ENCODE assay signal across 1 cellular context in the genomic region with DNA sequence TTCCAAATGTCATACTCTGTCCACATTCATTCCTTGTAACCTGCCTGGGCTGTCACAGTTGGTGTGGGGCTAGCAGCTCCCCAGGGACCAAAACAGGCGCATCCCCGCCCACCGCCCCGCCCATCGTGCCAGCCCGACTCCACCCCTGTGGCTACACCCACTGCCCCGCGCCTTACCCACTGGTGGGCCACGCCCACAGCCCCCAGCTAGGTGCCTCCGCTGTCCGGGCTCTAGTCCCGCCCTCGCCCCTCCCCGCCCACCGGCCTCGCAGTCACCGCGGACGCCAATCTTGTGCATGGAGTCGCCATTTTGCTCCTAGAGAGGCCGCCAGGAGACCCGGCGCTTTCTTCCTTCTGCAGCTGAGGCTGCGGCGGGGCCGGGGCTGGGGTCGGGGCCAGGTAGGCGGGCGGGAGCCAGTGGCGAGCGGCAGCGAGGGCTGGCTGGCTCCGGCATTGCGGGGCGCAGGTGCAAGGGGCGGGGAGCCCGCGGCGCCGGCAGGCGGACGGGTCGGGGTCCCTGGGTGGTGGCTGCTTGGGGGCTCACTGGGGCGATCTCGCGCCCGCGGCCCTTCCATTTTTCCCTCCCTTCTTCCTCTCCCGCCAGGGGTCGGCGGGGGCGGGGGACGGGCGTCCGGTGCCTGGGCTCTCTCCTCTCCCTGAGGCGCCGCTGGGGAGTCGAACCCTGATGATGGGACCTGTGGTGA.
TF ChIP-seq lines count a peak whose summit lies in the region.

A gene with protein sequence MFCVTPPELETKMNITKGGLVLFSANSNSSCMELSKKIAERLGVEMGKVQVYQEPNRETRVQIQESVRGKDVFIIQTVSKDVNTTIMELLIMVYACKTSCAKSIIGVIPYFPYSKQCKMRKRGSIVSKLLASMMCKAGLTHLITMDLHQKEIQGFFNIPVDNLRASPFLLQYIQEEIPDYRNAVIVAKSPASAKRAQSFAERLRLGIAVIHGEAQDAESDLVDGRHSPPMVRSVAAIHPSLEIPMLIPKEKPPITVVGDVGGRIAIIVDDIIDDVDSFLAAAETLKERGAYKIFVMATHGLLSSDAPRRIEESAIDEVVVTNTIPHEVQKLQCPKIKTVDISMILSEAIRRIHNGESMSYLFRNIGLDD (plus strand): TSS at position 268 of the 703 bp plus-strand sequence. CDS start 7,703 bp downstream, outside the sequence.

TF ChIP-seq in H1, 55 proteins besides CTCF, POLR2A, EP300 and RAD21 (continued from another document):
- peak; percentile 77 for TF ChIP-seq POLR2AphosphoS5 (IDR thresholded peaks at IDR 0.05; ENCODE audit: low read depth, low read length)
- no peak for TF ChIP-seq KDM5A (IDR thresholded peaks at IDR 0.05; ENCODE audit: low read length)
- peak; percentile 48; the same call in 1 of the 2 replicates for TF ChIP-seq TBP (IDR thresholded peaks at IDR 0.05; ENCODE audit: low read depth, low read length)
